Comparison of ENCODE assay signal across 26 cellular contexts in genomic region chr20:31922588-31922987, GRCh38. TPM values are rescaled to one million over a fixed set of nuclear protein-coding genes. Genes with fewer than 3 reads are reported as not detected.
DNase-seq lines count a peak whose midpoint lies in the region; ATAC-seq, FAIRE-seq and TF ChIP-seq lines count a peak whose summit lies in the region.
"Had no signal": no experiment of that assay in that cellular context is flagged by ENCODE, and none has a peak within 500 bp of the region (broad histone marks: within the 10 kb centered on the region; RNA-seq: fewer than 3 reads in every experiment).

No MANE protein-coding gene starts in this region.

- H3K79me2 ChIP-seq in GM12878 (ENCODE audit: control insufficient read depth, insufficient read depth, low read length) (no peaks in the 10 kb centered on the region), H1 (ENCODE audit: control insufficient read depth in 1 of 2, insufficient read depth in 2 of 2, low read length in 2 of 2) (no peaks in the 10 kb centered on the region)

- TF ChIP-seq EP300 in GM12878 (IDR thresholded peaks at IDR 0.05; ENCODE audit: borderline replicate concordance in 1 of 2, control insufficient read depth in 1 of 2, low read depth in 2 of 2, low read length in 2 of 2) (no peak), H1 (IDR thresholded peaks at IDR 0.05; ENCODE audit: borderline replicate concordance in 1 of 2, low read depth in 2 of 2, low read length in 2 of 2) (no peak)

- WGBS in GM12878 (ENCODE audit: insufficient coverage, insufficient replicate concordance, low lambda C conversion rate, missing lambda C conversion rate), result 49% methylated on average over 4 of the region's 4 CpGs
- 88% methylated on average over 4 of the region's 4 CpGs; no CpG with 5 or more reads in 1 of the 2 experiments for WGBS in H1 (ENCODE audit: extremely low coverage in 1 of 2, insufficient coverage in 1 of 2, insufficient read length in 1 of 2, insufficient replicate concordance in 2 of 2, low coverage in 1 of 2, low lambda C conversion rate in 2 of 2, missing lambda C conversion rate in 1 of 2), 2 experiments

- H3K18ac ChIP-seq in H1 (ENCODE audit: extremely low read depth, low read length), result no peak overlapping the region

- no peaks in the 10 kb centered on the region for H3K23me2 ChIP-seq in H1 (ENCODE audit: low read depth, low read length)

- no peak overlapping the region for H4K91ac ChIP-seq in H1 (replicated peaks; ENCODE audit: insufficient read length, low read length)

- no peak overlapping the region for H3K56ac ChIP-seq in H1 (replicated peaks; ENCODE audit: insufficient read length, low read depth, low read length)

- no peak overlapping the region for H2AFZ ChIP-seq in GM12878 (ENCODE audit: control insufficient read depth, low read depth, low read length)
- no peak overlapping the region for H2AFZ ChIP-seq in H1 (ENCODE audit: low read length)

- H3K79me1 ChIP-seq in H1 (ENCODE audit: low read depth, low read length), result no peaks in the 10 kb centered on the region

- POLR2A ChIA-PET in GM12878 (lab: Charles Lee) (interaction anchor here (1.4 to 1.8 kb wide), 2 partner anchors 52 to 113 kb away, joined by 4 to 6 read pairs; partner anchors contain the start of genes DUSP15 and TTLL9), H1 (lab: Charles Lee; ENCODE audit: partially characterized antibody) (no interaction called here)

- no peak for ATAC-seq in RWPE2 (ENCODE audit: low read depth)
- ATAC-seq in GM12878, result no peak
- ATAC-seq in HG02763 (IDR thresholded peaks at IDR 0.05; ENCODE audit: unreplicated experiment), result no peak

- H2BK15ac ChIP-seq in H1 (ENCODE audit: low read length), result no peak overlapping the region

- H3K9ac ChIP-seq in GM12878 (ENCODE audit: control insufficient read depth, insufficient read depth, low read length) (no peak overlapping the region), H1 (replicated peaks in 1 of 4; ENCODE audit: extremely low read depth in 1 of 4, low read depth in 3 of 4, low read length in 3 of 4) (no peak overlapping the region)
- H3K9ac ChIP-seq: BLaER1 had no signal

- no peak for TF ChIP-seq RAD21 in GM12878 (IDR thresholded peaks at IDR 0.05; ENCODE audit: insufficient read depth, low read depth, low read length)
- no peak for TF ChIP-seq RAD21 in H1 (IDR thresholded peaks at IDR 0.05 in 1 of 2, conservative IDR thresholded peaks at IDR 0.05 in 1 of 2; ENCODE audit: low read depth in 2 of 2, low read length in 2 of 2)

- SMC1A ChIA-PET in GM12878 (lab: Charles Lee; ENCODE audit: uncharacterized antibody, unreplicated experiment), result interaction anchor here (0.5 to 3.7 kb wide), 7 partner anchors 26 to 71 kb away, joined by 3 to 26 read pairs (median 5); partner anchors contain the start of genes DUSP15 and TTLL9

- H3K4me1 ChIP-seq in RWPE2 (ENCODE audit: insufficient read depth, poor library complexity, severe bottlenecking) (no peaks in the 10 kb centered on the region), GM12878 (ENCODE audit: control insufficient read depth, insufficient read depth, low read length) (peaks cover 11% of the 10 kb centered on the region), H1 (replicated peaks in 1 of 4; ENCODE audit: control insufficient read depth in 3 of 4, insufficient read depth in 4 of 4, low read length in 3 of 4) (peaks cover 0 to 22% (median 16%) of the 10 kb centered on the region in 4 experiments; a peak in 6 of 7 replicates)
- H3K4me1 ChIP-seq: BE2C had no signal

- H3K27me3 ChIP-seq in RWPE2 (ENCODE audit: insufficient read depth, poor library complexity, severe bottlenecking), result no peaks in the 10 kb centered on the region
- no peaks in the 10 kb centered on the region for H3K27me3 ChIP-seq in GM12878 (replicated peaks in 1 of 2; ENCODE audit: control insufficient read depth in 2 of 2, insufficient read depth in 2 of 2, low read length in 1 of 2)
- no peaks in the 10 kb centered on the region for H3K27me3 ChIP-seq in H1 (replicated peaks in 1 of 4; ENCODE audit: control insufficient read depth in 3 of 4, extremely low read depth in 1 of 4, insufficient read depth in 3 of 4, low read length in 3 of 4)
- H3K27me3 ChIP-seq: BE2C, BLaER1 had no signal

- no peak overlapping the region for H3K14ac ChIP-seq in H1 (ENCODE audit: insufficient read length)

- no peak overlapping the region for H3K27ac ChIP-seq in RWPE2 (ENCODE audit: poor library complexity, severe bottlenecking)
- H3K27ac ChIP-seq in GM12878 (ENCODE audit: control insufficient read depth, insufficient read depth), result no peak overlapping the region
- H3K27ac ChIP-seq in H1 (ENCODE audit: low read depth, low read length), result no peak overlapping the region
- H3K27ac ChIP-seq: BLaER1 had no signal

- no peak overlapping the region for H4K5ac ChIP-seq in H1 (ENCODE audit: insufficient read length, low read depth, low read length)

- BruUV-seq in GM12878 (replicated peaks; lab: Mats Ljungman, UMichigan), result no TSS peak

- CTCF ChIA-PET in GM12878 (lab: Yijun Ruan, JAX) (interaction anchor here (0.7 to 2.4 kb wide), 7 partner anchors 19 to 168 kb away, joined by 3 to 13 read pairs (median 4); partner anchors contain the start of gene PDRG1), H1 (lab: Charles Lee; ENCODE audit: partially characterized antibody) (interaction anchor here (0.6 to 1.3 kb wide), 3 partner anchors 12 to 70 kb away, joined by 3 to 7 read pairs (median 5); no protein-coding TSS in a partner anchor)

- DNase-seq in RWPE2 (ENCODE audit: low spot score) (peak; percentile 34), GM12878 (ENCODE audit: low read depth, low spot score) (no peak), H1 (ENCODE audit: low read depth in 1 of 2, low spot score in 2 of 2) (no peak), NCI-H82 treated with DMSO at 0.1 percent for 48 hours (lab: John Stamatoyannopoulos, UW; ENCODE audit: unreplicated experiment) (no peak)
- DNase-seq: 8988T; ACHN; BE2C; C1 segment of cervical spinal cord; CD4-positive, alpha-beta memory T cell; CD4-positive, CD25-positive, alpha-beta regulatory T cell; CD8-positive, alpha-beta memory T cell; COR-L47; DMS 273 treated with DMSO at 0.1 percent for 48 hours; DMS153; DMS53; DMS79; DND-41; EL; GDM1 had no signal

- FAIRE-seq in GM12878 (lab: Jason Lieb, UNC), result no peak
- FAIRE-seq in H1 (lab: Jason Lieb, UNC), result peak; percentile 13
- FAIRE-seq: A204.1, GM19239 had no signal

- H4K8ac ChIP-seq in H1 (ENCODE audit: extremely low read depth, insufficient read depth, low read length), result no peak overlapping the region

- in situ Hi-C loops in GM12878 (cut with MboI), result no loop called here

- no peak for TF ChIP-seq CTCF in RWPE2 (IDR thresholded peaks at IDR 0.05; ENCODE audit: poor library complexity, severe bottlenecking)
- no peak for TF ChIP-seq CTCF in GM12878 (IDR thresholded peaks at IDR 0.05 in 2 of 3, conservative IDR thresholded peaks at IDR 0.05 in 1 of 3; ENCODE audit: control insufficient read depth in 2 of 3, extremely low read depth in 1 of 3, insufficient read depth in 1 of 3, low read depth in 3 of 3, low read length in 3 of 3)
- TF ChIP-seq CTCF in H1 (IDR thresholded peaks at IDR 0.05; ENCODE audit: control extremely low read depth in 1 of 3, insufficient read depth in 1 of 3, low read depth in 1 of 3, low read length in 3 of 3), result no peak

- H4K20me1 ChIP-seq in GM12878 (ENCODE audit: control insufficient read depth, insufficient read depth) (no peaks in the 10 kb centered on the region), H1 (replicated peaks in 1 of 2; ENCODE audit: control insufficient read depth in 1 of 2, insufficient read depth in 2 of 2, low read length in 2 of 2) (no peaks in the 10 kb centered on the region)
- H4K20me1 ChIP-seq: BLaER1 had no signal

- no peak overlapping the region for H3K4ac ChIP-seq in H1 (replicated peaks; ENCODE audit: insufficient read length, low read depth, low read length)

- no peak overlapping the region for H3K4me2 ChIP-seq in GM12878 (ENCODE audit: control insufficient read depth, insufficient read depth)
- H3K4me2 ChIP-seq in H1 (ENCODE audit: insufficient read depth in 1 of 2, low read depth in 2 of 2, low read length in 2 of 2), result no peak overlapping the region

- no peak overlapping the region for H2AK5ac ChIP-seq in H1 (ENCODE audit: low read depth, low read length)

- H3K23ac ChIP-seq in H1 (ENCODE audit: insufficient read length), result no peak overlapping the region

- H3K36me3 ChIP-seq in RWPE2 (ENCODE audit: low read depth), result no peaks in the 10 kb centered on the region
- H3K36me3 ChIP-seq in GM12878 (ENCODE audit: control insufficient read depth in 2 of 2, insufficient read depth in 2 of 2, low read length in 1 of 2), result no peaks in the 10 kb centered on the region
- no peaks in the 10 kb centered on the region for H3K36me3 ChIP-seq in H1 (ENCODE audit: control insufficient read depth in 2 of 4, insufficient read depth in 4 of 4, low read length in 3 of 4)
- H3K36me3 ChIP-seq: BE2C, BLaER1 had no signal

- H3K9me3 ChIP-seq in RWPE2 (ENCODE audit: severe bottlenecking) (no peaks in the 10 kb centered on the region), GM12878 (replicated peaks; ENCODE audit: control insufficient read depth, insufficient read depth, low read length) (no peaks in the 10 kb centered on the region), H1 (ENCODE audit: insufficient read depth in 2 of 2, low read depth in 1 of 2, low read length in 1 of 2) (no peaks in the 10 kb centered on the region)
- H3K9me3 ChIP-seq: BE2C, BLaER1 had no signal

- RAD21 ChIA-PET in GM12878 (lab: Charles Lee; ENCODE audit: unreplicated experiment), result interaction anchor here (1.6 to 3.0 kb wide), 3 partner anchors 8 to 68 kb away, joined by 3 to 12 read pairs (median 7); partner anchors contain the start of gene PDRG1

- H3K4me3 ChIP-seq in RWPE2 (ENCODE audit: severe bottlenecking) (no peak overlapping the region), GM12878 (no peak overlapping the region), H1 (ENCODE audit: extremely low read depth in 1 of 4, insufficient read depth in 2 of 4, low read depth in 3 of 4, low read length in 4 of 4) (no peak overlapping the region)
- H3K4me3 ChIP-seq: BLaER1 had no signal

- H2BK5ac ChIP-seq in H1 (ENCODE audit: low read depth, low read length), result no peak overlapping the region

- no peak for TF ChIP-seq POLR2A in GM12878 (IDR thresholded peaks at IDR 0.05; ENCODE audit: low read depth, low read length)
- TF ChIP-seq POLR2A in H1 (IDR thresholded peaks at IDR 0.05; ENCODE audit: control extremely low read depth in 1 of 2, low read depth in 2 of 2, low read length in 2 of 2), result no peak

- no peak overlapping the region for H2BK120ac ChIP-seq in H1 (replicated peaks; ENCODE audit: low read depth, low read length)

- H2BK20ac ChIP-seq in H1 (ENCODE audit: low read length), result no peak overlapping the region

- intact Hi-C loops in GM12878 (cut with micrococcal nuclease; ENCODE audit: unreplicated experiment), result no loop called here

- no peak overlapping the region for H2BK12ac ChIP-seq in H1 (ENCODE audit: low read depth, low read length)

RNA-seq across cellular contexts. Expression of gene PDRG1, which starts 29.3 kb away (rescaled TPM):
- total RNA-seq in GM12878 (2013; cell fraction: nucleolus; rRNA removed), result 5.6 and 6.1 TPM in 2 replicates
- 13.1 and 16.4 TPM in 2 replicates for total RNA-seq in GM12878 (2014; rRNA removed)
- total RNA-seq in GM12878 (2014; rRNA removed; fragmentation: Illumina TruSeq; extraction: Trizol), result 10.4 and 11.1 TPM in 2 replicates
- total RNA-seq in GM12878 (2021), result 20.9 and 21.4 TPM in 2 replicates
- polyA plus RNA-seq in GM12878 (2011; ENCODE audit: low read depth), result 11.3 TPM
- polyA plus RNA-seq in GM12878 (2011; rRNA removed), result 18.6 and 25.6 TPM in 2 replicates
- 25.2 and 27.8 TPM in 2 replicates for polyA plus RNA-seq in GM12878 (2011; cell fraction: cytosol; rRNA removed)
- 13.6 and 14.6 TPM in 2 replicates for polyA plus RNA-seq in GM12878 (2011; cell fraction: nucleus; rRNA removed)
- 14.9 and 17.3 TPM in 2 replicates for polyA plus RNA-seq in GM12878 (2012)
- polyA plus RNA-seq in GM12878 (2014; fragmentation: Illumina TruSeq; extraction: Trizol), result 13.2 and 17.9 TPM in 2 replicates
- polyA plus RNA-seq in GM12878 (2014; fragmentation: Nextera tagmentation; extraction: Ambion mirVana), result 10 to 100 TPM; 34.1 to 55.8 TPM
- 20.1 and 21.6 TPM in 2 replicates for polyA plus RNA-seq in GM12878 (2014; rRNA removed)
- polyA plus RNA-seq in GM12878 (2016; fragmentation: Nextera tagmentation; extraction: Ambion mirVana), result 10 to 100 TPM; 30.5 to 32.9 TPM
- polyA minus RNA-seq in GM12878 (2011; rRNA and poly(A)+ RNA removed), result 6.4 and 7.7 TPM in 2 replicates
- 3.1 and 6.3 TPM in 2 replicates for polyA minus RNA-seq in GM12878 (2011; cell fraction: cytosol; rRNA and poly(A)+ RNA removed)
- 3.7 and 6.4 TPM in 2 replicates for polyA minus RNA-seq in GM12878 (2011; cell fraction: nucleus; rRNA and poly(A)+ RNA removed)
- 14.2 and 14.5 TPM in 2 replicates for total RNA-seq in H1 (2021; fragmentation: NEBNext Ultra II Directional; extraction: Animal tissue kit (Norgen Biotek cat#: 25700))
- 20.1 and 20.8 TPM in 2 replicates for polyA plus RNA-seq in H1 (2011; rRNA removed)
- polyA plus RNA-seq in H1 (2011; cell fraction: cytosol; rRNA removed), result 26.4 TPM
- 15.8 TPM for polyA plus RNA-seq in H1 (2011; cell fraction: nucleus; rRNA removed)
- 25.2 to 36.8 TPM (median 30.7 TPM) in 4 replicates for polyA plus RNA-seq in H1 (2012, experiment 1 of 2)
- polyA plus RNA-seq in H1 (2012, experiment 2 of 2), result 22.0 TPM
- 10.7 TPM for polyA plus RNA-seq in H1 (2013, experiment 1 of 2)
- polyA plus RNA-seq in H1 (2013, experiment 2 of 2), result 11.2 TPM
- polyA minus RNA-seq in H1 (2011; rRNA and poly(A)+ RNA removed), result 6.0 and 7.3 TPM in 2 replicates
- polyA minus RNA-seq in H1 (2011; cell fraction: cytosol; rRNA and poly(A)+ RNA removed), result 8.3 TPM
- polyA minus RNA-seq in H1 (2011; cell fraction: nucleus; rRNA and poly(A)+ RNA removed), result 5.7 TPM

RNA-seq across cellular contexts. Expression of gene XKR7, which starts 45.4 kb away (rescaled TPM):
- total RNA-seq in GM12878 (2013; cell fraction: nucleolus; rRNA removed), result not detected in 2 replicates
- under 0.01 TPM in 1 of 2 replicates, not detected in the other for total RNA-seq in GM12878 (2014; rRNA removed)
- total RNA-seq in GM12878 (2014; rRNA removed; fragmentation: Illumina TruSeq; extraction: Trizol), result not detected in 2 replicates
- total RNA-seq in GM12878 (2021), result not detected in 2 replicates
- polyA plus RNA-seq in GM12878 (2011; ENCODE audit: low read depth), result not detected
- polyA plus RNA-seq in GM12878 (2011; rRNA removed), result not detected in 2 replicates
- polyA plus RNA-seq in GM12878 (2011; cell fraction: cytosol; rRNA removed), result not detected in 2 replicates
- polyA plus RNA-seq in GM12878 (2011; cell fraction: nucleus; rRNA removed), result not detected in 2 replicates
- polyA plus RNA-seq in GM12878 (2012), result not detected in 2 replicates
- not detected in 2 replicates for polyA plus RNA-seq in GM12878 (2014; fragmentation: Illumina TruSeq; extraction: Trizol)
- not detected for polyA plus RNA-seq in GM12878 (2014; fragmentation: Nextera tagmentation; extraction: Ambion mirVana)
- not detected in 2 replicates for polyA plus RNA-seq in GM12878 (2014; rRNA removed)
- not detected for polyA plus RNA-seq in GM12878 (2016; fragmentation: Nextera tagmentation; extraction: Ambion mirVana)
- polyA minus RNA-seq in GM12878 (2011; rRNA and poly(A)+ RNA removed), result not detected in 2 replicates
- polyA minus RNA-seq in GM12878 (2011; cell fraction: cytosol; rRNA and poly(A)+ RNA removed), result not detected in 2 replicates
- polyA minus RNA-seq in GM12878 (2011; cell fraction: nucleus; rRNA and poly(A)+ RNA removed), result not detected in 2 replicates
- 1.8 and 2.4 TPM in 2 replicates for total RNA-seq in H1 (2021; fragmentation: NEBNext Ultra II Directional; extraction: Animal tissue kit (Norgen Biotek cat#: 25700))
- polyA plus RNA-seq in H1 (2011; rRNA removed), result 2.4 TPM in 2 replicates
- 1.5 TPM for polyA plus RNA-seq in H1 (2011; cell fraction: cytosol; rRNA removed)
- 2.9 TPM for polyA plus RNA-seq in H1 (2011; cell fraction: nucleus; rRNA removed)
- polyA plus RNA-seq in H1 (2012, experiment 1 of 2), result 2.4 to 3.7 TPM (median 3.0 TPM) in 4 replicates
- 2.2 TPM for polyA plus RNA-seq in H1 (2012, experiment 2 of 2)
- polyA plus RNA-seq in H1 (2013, experiment 1 of 2), result 2.1 TPM
- polyA plus RNA-seq in H1 (2013, experiment 2 of 2), result 2.3 TPM
- polyA minus RNA-seq in H1 (2011; rRNA and poly(A)+ RNA removed), result 3.7 and 3.9 TPM in 2 replicates
- 2.3 TPM for polyA minus RNA-seq in H1 (2011; cell fraction: cytosol; rRNA and poly(A)+ RNA removed)
- 2.4 TPM for polyA minus RNA-seq in H1 (2011; cell fraction: nucleus; rRNA and poly(A)+ RNA removed)
- total RNA-seq: A673; CD4-positive, alpha-beta memory T cell; CD8-positive, alpha-beta memory T cell had no signal
- polyA plus RNA-seq: AG04450; CD4-positive, alpha-beta memory T cell; CD4-positive, CD25-positive, alpha-beta regulatory T cell had no signal

RNA-seq across cellular contexts. Expression of gene TTLL9, which starts 52.2 kb away (rescaled TPM):
- total RNA-seq in GM12878 (2013; cell fraction: nucleolus; rRNA removed), result 2.4 and 3.1 TPM in 2 replicates
- total RNA-seq in GM12878 (2014; rRNA removed) (0.17 TPM in 1 of 2 replicates, not detected in the other), GM12878 (2014; rRNA removed; fragmentation: Illumina TruSeq; extraction: Trizol) (0.04 and 0.09 TPM in 2 replicates), GM12878 (2021) (0.08 and 0.21 TPM in 2 replicates)
- polyA plus RNA-seq in GM12878 (2011; ENCODE audit: low read depth), result 0.10 TPM
- polyA plus RNA-seq in GM12878 (2011; rRNA removed) (0.62 and 0.77 TPM in 2 replicates), GM12878 (2014; fragmentation: Illumina TruSeq; extraction: Trizol) (0.14 and 0.15 TPM in 2 replicates), GM12878 (2014; fragmentation: Nextera tagmentation; extraction: Ambion mirVana) (under 1 TPM in 1 of 2 experiments, not detected in 1; 0.03 TPM), GM12878 (2014; rRNA removed) (0.14 and 0.22 TPM in 2 replicates), GM12878 (2016; fragmentation: Nextera tagmentation; extraction: Ambion mirVana) (under 1 TPM in 1 of 2 experiments, not detected in 1; 0.08 TPM), H1 (2011; rRNA removed) (0.06 and 0.19 TPM in 2 replicates)
- 0.39 and 0.45 TPM in 2 replicates for polyA plus RNA-seq in GM12878 (2011; cell fraction: cytosol; rRNA removed)
- polyA plus RNA-seq in GM12878 (2011; cell fraction: nucleus; rRNA removed), result 2.3 and 2.4 TPM in 2 replicates
- polyA plus RNA-seq in GM12878 (2012), result 0.21 and 0.28 TPM in 2 replicates
- 1.1 and 1.4 TPM in 2 replicates for polyA minus RNA-seq in GM12878 (2011; rRNA and poly(A)+ RNA removed)
- not detected in 2 replicates for polyA minus RNA-seq in GM12878 (2011; cell fraction: cytosol; rRNA and poly(A)+ RNA removed)
- polyA minus RNA-seq in GM12878 (2011; cell fraction: nucleus; rRNA and poly(A)+ RNA removed), result 0.60 and 1.4 TPM in 2 replicates
- total RNA-seq in H1 (2021; fragmentation: NEBNext Ultra II Directional; extraction: Animal tissue kit (Norgen Biotek cat#: 25700)), result not detected in 2 replicates
- 0.10 TPM for polyA plus RNA-seq in H1 (2011; cell fraction: cytosol; rRNA removed)
- polyA plus RNA-seq in H1 (2011; cell fraction: nucleus; rRNA removed), result 0.20 TPM
- polyA plus RNA-seq in H1 (2012, experiment 1 of 2), result 0.15 to 0.24 TPM (median 0.16 TPM) in 3 of 4 replicates, not detected in the other
- not detected for polyA plus RNA-seq in H1 (2012, experiment 2 of 2)
- not detected for polyA plus RNA-seq in H1 (2013, experiment 1 of 2)
- polyA plus RNA-seq in H1 (2013, experiment 2 of 2), result 0.04 TPM
- polyA minus RNA-seq in H1 (2011; rRNA and poly(A)+ RNA removed), result 0.20 TPM in 1 of 2 replicates, not detected in the other
- not detected for polyA minus RNA-seq in H1 (2011; cell fraction: cytosol; rRNA and poly(A)+ RNA removed)
- polyA minus RNA-seq in H1 (2011; cell fraction: nucleus; rRNA and poly(A)+ RNA removed), result not detected
- total RNA-seq: A673; CD4-positive, alpha-beta memory T cell; CD4-positive, CD25-positive, alpha-beta regulatory T cell; CD8-positive, alpha-beta memory T cell had no signal
- polyA plus RNA-seq: AG04450; CD14-positive monocyte; CD4-positive, CD25-positive, alpha-beta regulatory T cell; CD8-positive, alpha-beta memory T cell had no signal

RNA-seq across cellular contexts. Expression of gene DUSP15, which starts 52.3 kb away (rescaled TPM):
- total RNA-seq in GM12878 (2013; cell fraction: nucleolus; rRNA removed), result 2.3 TPM in 2 replicates
- 1.4 and 3.0 TPM in 2 replicates for total RNA-seq in GM12878 (2014; rRNA removed)
- 0.67 and 0.83 TPM in 2 replicates for total RNA-seq in GM12878 (2014; rRNA removed; fragmentation: Illumina TruSeq; extraction: Trizol)
- 2.5 and 3.2 TPM in 2 replicates for total RNA-seq in GM12878 (2021)
- polyA plus RNA-seq in GM12878 (2011; ENCODE audit: low read depth), result 0.35 TPM
- 0.89 and 1.8 TPM in 2 replicates for polyA plus RNA-seq in GM12878 (2011; rRNA removed)
- polyA plus RNA-seq in GM12878 (2011; cell fraction: cytosol; rRNA removed), result 2.3 and 3.7 TPM in 2 replicates
- polyA plus RNA-seq in GM12878 (2011; cell fraction: nucleus; rRNA removed), result 2.5 and 3.0 TPM in 2 replicates
- 0.72 and 0.93 TPM in 2 replicates for polyA plus RNA-seq in GM12878 (2012)
- 0.22 TPM in 1 of 2 replicates, not detected in the other for polyA plus RNA-seq in GM12878 (2014; fragmentation: Illumina TruSeq; extraction: Trizol)
- under 1 TPM in 1 of 2 experiments, not detected in 1; 0.06 TPM for polyA plus RNA-seq in GM12878 (2014; fragmentation: Nextera tagmentation; extraction: Ambion mirVana)
- 2.4 and 3.0 TPM in 2 replicates for polyA plus RNA-seq in GM12878 (2014; rRNA removed)
- under 1 TPM; 0.16 to 0.33 TPM for polyA plus RNA-seq in GM12878 (2016; fragmentation: Nextera tagmentation; extraction: Ambion mirVana)
- 0.88 and 1.6 TPM in 2 replicates for polyA minus RNA-seq in GM12878 (2011; rRNA and poly(A)+ RNA removed)
- polyA minus RNA-seq in GM12878 (2011; cell fraction: cytosol; rRNA and poly(A)+ RNA removed), result not detected in 2 replicates
- 1.2 and 1.5 TPM in 2 replicates for polyA minus RNA-seq in GM12878 (2011; cell fraction: nucleus; rRNA and poly(A)+ RNA removed)
- 0.91 and 1.0 TPM in 2 replicates for total RNA-seq in H1 (2021; fragmentation: NEBNext Ultra II Directional; extraction: Animal tissue kit (Norgen Biotek cat#: 25700))
- 3.2 and 6.0 TPM in 2 replicates for polyA plus RNA-seq in H1 (2011; rRNA removed)
- 3.9 TPM for polyA plus RNA-seq in H1 (2011; cell fraction: cytosol; rRNA removed)
- polyA plus RNA-seq in H1 (2011; cell fraction: nucleus; rRNA removed), result 4.7 TPM
- 0.77 to 3.2 TPM (median 2.8 TPM) in 4 replicates for polyA plus RNA-seq in H1 (2012, experiment 1 of 2)
- 1.6 TPM for polyA plus RNA-seq in H1 (2012, experiment 2 of 2)
- 0.87 TPM for polyA plus RNA-seq in H1 (2013, experiment 1 of 2)
- polyA plus RNA-seq in H1 (2013, experiment 2 of 2), result 0.79 TPM
- polyA minus RNA-seq in H1 (2011; rRNA and poly(A)+ RNA removed), result 0.39 and 1.1 TPM in 2 replicates
- 2.6 TPM for polyA minus RNA-seq in H1 (2011; cell fraction: cytosol; rRNA and poly(A)+ RNA removed)
- polyA minus RNA-seq in H1 (2011; cell fraction: nucleus; rRNA and poly(A)+ RNA removed), result 5.4 TPM
- total RNA-seq: A673; CD4-positive, alpha-beta memory T cell; CD4-positive, CD25-positive, alpha-beta regulatory T cell; CD8-positive, alpha-beta memory T cell had no signal
- polyA plus RNA-seq: AG04450; CD14-positive monocyte; CD4-positive, alpha-beta memory T cell; CD4-positive, CD25-positive, alpha-beta regulatory T cell; CD8-positive, alpha-beta memory T cell had no signal
